In the genomic region with DNA sequence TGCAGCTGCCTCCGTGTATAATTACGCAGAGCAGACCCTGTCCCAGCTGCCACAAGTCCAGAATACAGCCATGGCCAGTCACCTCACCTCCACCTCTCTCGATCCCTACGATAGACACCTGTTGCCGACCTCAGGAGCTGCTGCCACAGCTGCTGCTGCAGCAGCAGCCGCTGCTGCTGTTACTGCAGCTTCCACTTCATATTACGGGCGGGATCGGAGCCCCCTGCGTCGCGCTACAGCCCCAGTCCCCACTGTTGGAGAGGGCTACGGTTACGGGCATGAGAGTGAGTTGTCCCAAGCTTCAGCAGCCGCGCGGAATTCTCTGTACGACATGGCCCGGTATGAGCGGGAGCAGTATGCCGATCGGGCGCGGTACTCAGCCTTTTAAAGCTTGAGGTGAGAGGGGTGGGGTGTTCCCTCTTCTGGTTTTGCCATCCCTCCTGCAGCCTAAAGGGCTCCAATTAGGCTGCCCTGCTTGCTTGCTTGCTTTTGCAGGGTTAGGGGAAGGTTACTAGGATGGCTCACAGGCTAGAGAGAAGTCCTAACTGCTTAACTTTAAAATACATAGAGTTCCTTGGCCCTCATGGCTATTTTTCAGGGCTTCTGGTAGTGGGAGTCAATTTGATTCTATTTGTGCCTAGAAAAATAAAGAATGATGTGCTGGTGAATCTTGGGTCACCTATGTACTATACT, we compare ENCODE assay signal across 9 cellular contexts. TPM values are rescaled to one million over a fixed set of nuclear protein-coding genes. Genes with fewer than 3 reads are reported as not detected.
DNase-seq lines count a peak whose midpoint lies in the region; ATAC-seq, FAIRE-seq and TF ChIP-seq lines count a peak whose summit lies in the region.
"Had no signal": no experiment of that assay in that cellular context is flagged by ENCODE, and none has a peak within 500 bp of the region (broad histone marks: within the 10 kb centered on the region; RNA-seq: fewer than 3 reads in every experiment).

No MANE protein-coding gene starts in this region.

- peaks cover 47% of the 10 kb centered on the region for H3K36me3 Mint-ChIP-seq in activated naive CD8-positive, alpha-beta T cell
- H3K36me3 Mint-ChIP-seq in naive thymus-derived CD8-positive, alpha-beta T cell: peaks cover 53 to 98% (median 67%) of the 10 kb centered on the region in 3 donors

- H3K4me1 Mint-ChIP-seq in activated naive CD8-positive, alpha-beta T cell (ENCODE audit: low read depth): peaks cover 87% of the 10 kb centered on the region
- peaks cover 61 to 93% (median 90%) of the 10 kb centered on the region in 4 donors for H3K4me1 Mint-ChIP-seq in naive thymus-derived CD8-positive, alpha-beta T cell

- TF ChIP-seq POLR2A in GM12892 (IDR thresholded peaks at IDR 0.05; ENCODE audit: low read depth, low read length): 0 out of 2 replicates have a peak, but pooled peaks have one; percentile 32

- H3K9me3 Mint-ChIP-seq in activated naive CD8-positive, alpha-beta T cell (ENCODE audit: low read depth): no peaks in the 10 kb centered on the region
- no peaks in the 10 kb centered on the region for H3K9me3 Mint-ChIP-seq in naive thymus-derived CD8-positive, alpha-beta T cell

- H3K27me3 Mint-ChIP-seq in activated naive CD8-positive, alpha-beta T cell: no peaks in the 10 kb centered on the region
- no peaks in the 10 kb centered on the region for H3K27me3 Mint-ChIP-seq in naive thymus-derived CD8-positive, alpha-beta T cell

- FAIRE-seq in GM12892 (lab: Jason Lieb, UNC): no peak

- H3K4me3 Mint-ChIP-seq in activated naive CD8-positive, alpha-beta T cell: peak overlapping the region; percentile 97
- peak overlapping the region; percentile 89 to 99 (median 95) for H3K4me3 Mint-ChIP-seq in naive thymus-derived CD8-positive, alpha-beta T cell

- POLR2A ChIA-PET in naive thymus-derived CD8-positive, alpha-beta T cell (lab: Charles Lee): interaction anchor here (0.7 to 5.5 kb wide), 8 partner anchors 9 to 356 kb away, joined by 3 to 28 read pairs (median 3); a partner anchor contains a TSS

- no peak overlapping the region for H3K27ac Mint-ChIP-seq in activated naive CD8-positive, alpha-beta T cell
- H3K27ac Mint-ChIP-seq in naive thymus-derived CD8-positive, alpha-beta T cell: peak overlapping the region; percentile 7 to 89 (median 71)

- ATAC-seq in naive thymus-derived CD8-positive, alpha-beta T cell: no peak

- DNase-seq in GM12892 (ENCODE audit: insufficient read length): no peak
- DNase-seq in naive thymus-derived CD8-positive, alpha-beta T cell: no peak
- no peak for DNase-seq in NCI-H1092 treated with DMSO at 0.1 percent for 48 hours (lab: John Stamatoyannopoulos, UW)
- DNase-seq in activated CD8-positive, alpha-beta memory T cell treated with anti-CD3 and anti-CD28 coated beads, Interleukin-2, amount 50 U/mL, for 48 hours: no peak
- DNase-seq in COLO829 (ENCODE audit: low spot score): no peak
- DNase-seq: activated CD4-positive, alpha-beta T cell treated with anti-CD3 and anti-CD28 coated beads, Interleukin-2, amount 50 U/mL, for 4 hours; DMS153; SHP77 treated with DMSO at 0.1 percent for 48 hours had no signal

RNA-seq across cellular contexts. Expression of a gene that starts 5.4 kb away (rescaled TPM):
- polyA plus RNA-seq in GM12892 (2012; ENCODE audit: missing spikeins): 121 TPM
- total RNA-seq in naive thymus-derived CD8-positive, alpha-beta T cell: 100 to 1,000 TPM; 213 to 232 TPM
- 100 to 1,000 TPM; 250 to 283 (median 262) TPM for polyA plus RNA-seq in naive thymus-derived CD8-positive, alpha-beta T cell

RNA-seq across cellular contexts. Expression of a gene that starts 27.5 kb away (rescaled TPM):
- 52.5 TPM for polyA plus RNA-seq in GM12892 (2012; ENCODE audit: missing spikeins)
- total RNA-seq in naive thymus-derived CD8-positive, alpha-beta T cell: 100 to 1,000 TPM; 182 to 194 TPM
- polyA plus RNA-seq in naive thymus-derived CD8-positive, alpha-beta T cell: 10 to 100 TPM; 70.2 to 91.8 (median 83.3) TPM

RNA-seq across cellular contexts. Expression of a gene that starts 33.8 kb away (rescaled TPM):
- polyA plus RNA-seq in GM12892 (2012; ENCODE audit: missing spikeins): 16.9 TPM
- 10 to 100 TPM; 25.1 to 26.0 TPM for total RNA-seq in naive thymus-derived CD8-positive, alpha-beta T cell
- 10 to 100 TPM in 2 of 3 donors, 1 to 10 TPM in 1; 7.7 to 12.3 (median 10.8) TPM for polyA plus RNA-seq in naive thymus-derived CD8-positive, alpha-beta T cell

RNA-seq across cellular contexts. Expression of a gene that starts 50.9 kb away (rescaled TPM):
- 32.9 TPM for polyA plus RNA-seq in GM12892 (2012; ENCODE audit: missing spikeins)
- total RNA-seq in naive thymus-derived CD8-positive, alpha-beta T cell: 10 to 100 TPM; 57.2 to 59.1 TPM
- 10 to 100 TPM; 39.2 to 53.4 (median 46.6) TPM for polyA plus RNA-seq in naive thymus-derived CD8-positive, alpha-beta T cell

RNA-seq across cellular contexts. Expression of a gene that starts 51.0 kb away (rescaled TPM):
- not detected for polyA plus RNA-seq in GM12892 (2012; ENCODE audit: missing spikeins)
- total RNA-seq in naive thymus-derived CD8-positive, alpha-beta T cell: under 1 TPM in 1 of 2 experiments, not detected in 1; 0.16 TPM
- not detected for polyA plus RNA-seq in naive thymus-derived CD8-positive, alpha-beta T cell
